37 cellular contexts compared by ENCODE assay signal in the genomic region with DNA sequence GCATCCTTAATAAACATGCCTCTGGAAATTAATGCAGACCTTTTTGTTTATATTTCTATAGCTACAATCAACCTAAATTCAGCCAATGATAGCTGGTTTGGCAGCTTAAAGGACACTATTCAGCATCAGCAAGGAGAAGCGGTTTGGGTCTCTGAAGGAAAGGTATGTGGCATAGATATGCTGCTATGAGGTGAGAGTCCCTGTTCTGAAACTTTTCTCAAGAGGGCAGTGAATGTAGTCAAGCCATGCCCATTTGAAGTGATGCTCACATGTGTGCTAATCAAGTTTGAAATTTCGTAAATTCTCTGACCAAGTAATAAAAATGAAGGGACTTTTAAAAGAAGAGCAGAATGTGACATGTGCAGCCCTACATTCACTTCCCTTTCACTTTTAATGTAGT.
DNase-seq lines count a peak whose midpoint lies in the region; ATAC-seq, FAIRE-seq and TF ChIP-seq lines count a peak whose summit lies in the region.
"Had no signal": no experiment of that assay in that cellular context is flagged by ENCODE, and none has a peak within 500 bp of the region (broad histone marks: within the 10 kb centered on the region; RNA-seq: fewer than 3 reads in every experiment).

No MANE protein-coding gene starts in this region.

- H3K4me1 ChIP-seq in HepG2 (ENCODE audit: insufficient read depth, low read length) (no peaks in the 10 kb centered on the region), right lobe of liver (no peaks in the 10 kb centered on the region), K562 (replicated peaks in 1 of 2; ENCODE audit: control insufficient read depth in 2 of 2, insufficient read depth in 2 of 2, low read length in 2 of 2) (no peaks in the 10 kb centered on the region)
- H3K4me1 ChIP-seq: A549; BE2C; BLaER1; BLaER1 treated with 17β-estradiol and CSF1 and Interleukin-3, amounts not matched to agents 10 nM and 100 nM; Caco-2 had no signal

- DNase-seq in HepG2 (ENCODE audit: low spot score) (no peak), right lobe of liver (no peak), H54 (ENCODE audit: insufficient read length, low spot score) (no peak), K562 (ENCODE audit: extremely low read depth in 1 of 4, low spot score in 3 of 4) (no peak), endothelial cell (ENCODE audit: low spot score) (no peak), GOT3 (lab: John Stamatoyannopoulos, UW) (no peak)
- DNase-seq in stimulated activated CD4-positive, alpha-beta T cell treated with anti-CD3 and anti-CD28 coated beads, Interleukin-4, amount 100 ng/mL, for 24 hours, result no peak
- DNase-seq: 8988T; ACHN; AML-193; BE2C; C1 segment of cervical spinal cord; Caco-2; Calu3; CD4-positive, alpha-beta memory T cell; CD4-positive, alpha-beta T cell; CD4-positive, CD25-positive, alpha-beta regulatory T cell; CD8-positive, alpha-beta memory T cell; CD8-positive, alpha-beta T cell; COR-L47; DMS 273 treated with DMSO at 0.1 percent for 48 hours; DMS153; DMS53; DMS79; DMS79 treated with DMSO at 0.1 percent for 48 hours; DND-41; EL had no signal

- H3K4me3 ChIP-seq in HepG2 (replicated peaks in 1 of 3; ENCODE audit: insufficient read depth in 1 of 3, low read depth in 2 of 3, low read length in 3 of 3) (no peak overlapping the region), right lobe of liver (no peak overlapping the region), K562 (no peak overlapping the region)
- H3K4me3 ChIP-seq: A549; BLaER1; BLaER1 treated with 17β-estradiol and CSF1 and Interleukin-3, amounts not matched to agents 10 nM and 100 nM had no signal

- H3K9me3 Mint-ChIP-seq in endothelial cell (ENCODE audit: unreplicated experiment), result no peaks in the 10 kb centered on the region
- H3K9me3 Mint-ChIP-seq: CD14-positive monocyte; CD4-positive, alpha-beta memory T cell; CD4-positive, alpha-beta T cell; CD4-positive, CD25-positive, alpha-beta regulatory T cell; CD8-positive, alpha-beta memory T cell; CD8-positive, alpha-beta T cell had no signal

- ATAC-seq in HepG2 (no peak), right lobe of liver (no peak), K562 (no peak), HG03095 (IDR thresholded peaks at IDR 0.05; ENCODE audit: unreplicated experiment) (no peak)
- ATAC-seq: A549; CD8-positive, alpha-beta T cell had no signal

- in situ Hi-C loops in HepG2 (cut with HindIII; ENCODE audit: extremely low pct_ligation_motif_present, low pct_unique_long_range_greater_than_20kb), result no loop called here
- in situ Hi-C loops in K562 (cut with MboI), result no loop called here

- H3K27ac ChIP-seq in HepG2 (ENCODE audit: extremely low read length, insufficient read depth, low read length) (no peak overlapping the region), right lobe of liver (no peak overlapping the region), K562 (ENCODE audit: extremely low read depth, low read depth, low read length) (no peak overlapping the region)
- H3K27ac ChIP-seq: 22Rv1; A549; BLaER1; BLaER1 treated with 17β-estradiol and CSF1 and Interleukin-3, amounts not matched to agents 10 nM and 100 nM; C4-2B had no signal

- H3K36me3 Mint-ChIP-seq in endothelial cell (ENCODE audit: low read depth, unreplicated experiment), result peaks cover 48% of the 10 kb centered on the region

- no peak for TF ChIP-seq POLR2A in HepG2 (IDR thresholded peaks at IDR 0.05; ENCODE audit: insufficient read depth in 1 of 2, low read depth in 2 of 2, low read length in 2 of 2)
- TF ChIP-seq POLR2A in right lobe of liver (IDR thresholded peaks at IDR 0.05), result no peak
- TF ChIP-seq POLR2A in H54 (IDR thresholded peaks at IDR 0.05; ENCODE audit: low read depth, low read length), result no peak
- TF ChIP-seq POLR2A in K562 (conservative IDR thresholded peaks at IDR 0.05), result no peak

- TF ChIP-seq RAD21 in HepG2 (CRISPR knock-in tag; IDR thresholded peaks at IDR 0.05) (no peak), K562 (CRISPR knock-in tag; conservative IDR thresholded peaks at IDR 0.05 in 1 of 2, IDR thresholded peaks at IDR 0.05 in 1 of 2) (no peak)

- H3K9me1 ChIP-seq in K562 (ENCODE audit: control insufficient read depth, insufficient read depth, low read length), result no peaks in the 10 kb centered on the region

- BruUV-seq in HepG2 (replicated peaks; lab: Mats Ljungman, UMichigan) (no TSS peak), K562 (replicated peaks; lab: Mats Ljungman, UMichigan) (no TSS peak)

- no peaks in the 10 kb centered on the region for H3K27me3 ChIP-seq in HepG2 (ENCODE audit: control insufficient read depth in 1 of 2, insufficient read depth in 2 of 2, low read length in 2 of 2)
- H3K27me3 ChIP-seq in right lobe of liver, result no peaks in the 10 kb centered on the region
- H3K27me3 ChIP-seq in K562 (ENCODE audit: control insufficient read depth in 2 of 2, insufficient read depth in 2 of 2, low read length in 2 of 2), result no peaks in the 10 kb centered on the region
- H3K27me3 ChIP-seq: BE2C; BLaER1; BLaER1 treated with 17β-estradiol and CSF1 and Interleukin-3, amounts not matched to agents 10 nM and 100 nM had no signal

- 99% methylated on average over 2 of the region's 2 CpGs for WGBS in HepG2 (ENCODE audit: low lambda C conversion rate)
- 95% methylated on average over 2 of the region's 2 CpGs for WGBS in right lobe of liver (ENCODE audit: insufficient coverage, low coverage, low lambda C conversion rate, missing lambda C conversion rate)
- WGBS in K562 (ENCODE audit: insufficient coverage, low coverage, missing lambda C conversion rate), result 85% methylated on average over 2 of the region's 2 CpGs

- no peak for TF ChIP-seq EP300 in HepG2 (IDR thresholded peaks at IDR 0.05; ENCODE audit: low read depth in 2 of 2, low read length in 2 of 2)
- TF ChIP-seq EP300 in HepG2 (CRISPR knock-in tag; IDR thresholded peaks at IDR 0.05; ENCODE audit: borderline replicate concordance), result no peak
- TF ChIP-seq EP300 in K562 (IDR thresholded peaks at IDR 0.05; ENCODE audit: low read length), result no peak

- FAIRE-seq in HepG2 (lab: Jason Lieb, UNC) (no peak), H54 (lab: Jason Lieb, UNC) (peak; percentile 38), K562 (lab: Jason Lieb, UNC) (no peak)
- FAIRE-seq: A204.1, A549, D721Med had no signal

- H3K9ac ChIP-seq in HepG2 (ENCODE audit: insufficient read depth, low read depth, low read length) (no peak overlapping the region), K562 (ENCODE audit: insufficient read depth in 1 of 2, low read depth in 2 of 2, low read length in 2 of 2) (no peak overlapping the region)
- H3K9ac ChIP-seq: BLaER1; BLaER1 treated with 17β-estradiol and CSF1 and Interleukin-3, amounts not matched to agents 10 nM and 100 nM had no signal

- no peak for TF ChIP-seq CTCF in HepG2 (CRISPR knock-in tag; IDR thresholded peaks at IDR 0.05)
- no peak for TF ChIP-seq CTCF in right lobe of liver (IDR thresholded peaks at IDR 0.05)
- no peak for TF ChIP-seq CTCF in K562 (IDR thresholded peaks at IDR 0.05 in 2 of 3, conservative IDR thresholded peaks at IDR 0.05 in 1 of 3; ENCODE audit: insufficient read depth in 2 of 3, low read depth in 1 of 3, low read length in 3 of 3)
- no peak for TF ChIP-seq CTCF in endothelial cell (IDR thresholded peaks at IDR 0.05; ENCODE audit: unreplicated experiment)

- H3K79me2 ChIP-seq in HepG2 (ENCODE audit: insufficient read depth, low read length), result no peaks in the 10 kb centered on the region
- no peaks in the 10 kb centered on the region for H3K79me2 ChIP-seq in K562 (ENCODE audit: control insufficient read depth, insufficient read depth, low read length)

- peaks cover 13% of the 10 kb centered on the region for H3K4me1 Mint-ChIP-seq in endothelial cell (ENCODE audit: unreplicated experiment)
- H3K4me1 Mint-ChIP-seq: B cell; CD14-positive monocyte; CD4-positive, alpha-beta memory T cell; CD8-positive, alpha-beta memory T cell had no signal

- H4K20me1 ChIP-seq in HepG2 (ENCODE audit: insufficient read depth, low read length) (no peaks in the 10 kb centered on the region; the same call in 1 of the 2 replicates), K562 (replicated peaks; ENCODE audit: control insufficient read depth, insufficient read depth, low read length) (no peaks in the 10 kb centered on the region)
- H4K20me1 ChIP-seq: BLaER1; BLaER1 treated with 17β-estradiol and CSF1 and Interleukin-3, amounts not matched to agents 10 nM and 100 nM had no signal

- H3K9me3 ChIP-seq in HepG2 (ENCODE audit: low read length) (no peaks in the 10 kb centered on the region), right lobe of liver (no peaks in the 10 kb centered on the region), K562 (replicated peaks; ENCODE audit: control insufficient read depth, insufficient read depth, low read depth, low read length) (no peaks in the 10 kb centered on the region)
- H3K9me3 ChIP-seq: A549; BE2C; BLaER1; BLaER1 treated with 17β-estradiol and CSF1 and Interleukin-3, amounts not matched to agents 10 nM and 100 nM; Caco-2 had no signal

- POLR2A ChIA-PET in HepG2 (lab: Yijun Ruan, JAX) (no interaction called here), K562 (lab: Yijun Ruan, JAX) (interaction anchor here (1.8 kb wide), 1 partner anchor 8 kb away, joined by 4 read pairs; no protein-coding TSS in a partner anchor)

- H3K27me3 Mint-ChIP-seq in endothelial cell (ENCODE audit: unreplicated experiment), result peaks cover 4% of the 10 kb centered on the region
- H3K27me3 Mint-ChIP-seq: B cell; CD4-positive, alpha-beta memory T cell; CD4-positive, alpha-beta T cell; CD4-positive, CD25-positive, alpha-beta regulatory T cell; CD8-positive, alpha-beta memory T cell had no signal

- CTCF ChIA-PET in HepG2 (lab: Yijun Ruan, JAX; ENCODE audit: low intra/inter-chr PET ratio, low total read pairs), result no interaction called here
- CTCF ChIA-PET in K562 (lab: Yijun Ruan, JAX; ENCODE audit: low intra/inter-chr PET ratio), result no interaction called here

- peaks cover 33 to 92% of the 10 kb centered on the region in 2 experiments for H3K36me3 ChIP-seq in HepG2 (replicated peaks in 1 of 2; ENCODE audit: control insufficient read depth in 1 of 2, insufficient read depth in 2 of 2, low read length in 2 of 2)
- H3K36me3 ChIP-seq in right lobe of liver, result peaks cover 6 to 73% (median 29%) of the 10 kb centered on the region in 4 donors
- peaks cover 20% of the 10 kb centered on the region; the same call in 2 of the 3 replicates for H3K36me3 ChIP-seq in K562 (ENCODE audit: control insufficient read depth, insufficient read depth, low read length)

- H2AFZ ChIP-seq in HepG2 (ENCODE audit: low read length) (no peak overlapping the region), K562 (ENCODE audit: low read depth, low read length) (no peak overlapping the region)

- peak overlapping the region; percentile 72 for H3K4me3 Mint-ChIP-seq in endothelial cell (ENCODE audit: unreplicated experiment)
- H3K4me3 Mint-ChIP-seq: B cell; CD14-positive monocyte; CD4-positive, alpha-beta memory T cell; CD4-positive, alpha-beta T cell; CD4-positive, CD25-positive, alpha-beta regulatory T cell; CD8-positive, alpha-beta memory T cell; CD8-positive, alpha-beta T cell had no signal

- intact Hi-C loops in HepG2 (cut with micrococcal nuclease; ENCODE audit: unreplicated experiment), result no loop called here
- intact Hi-C loops in right lobe of liver (cut with DNase I), result no loop called here
- intact Hi-C loops in K562 (cut with micrococcal nuclease), result no loop called here

- no peak overlapping the region for H3K27ac Mint-ChIP-seq in endothelial cell (ENCODE audit: unreplicated experiment)
- H3K27ac Mint-ChIP-seq: B cell; CD4-positive, alpha-beta memory T cell; CD4-positive, alpha-beta T cell; CD4-positive, CD25-positive, alpha-beta regulatory T cell; CD8-positive, alpha-beta T cell had no signal

- H3K4me2 ChIP-seq in HepG2 (ENCODE audit: low read depth, low read length), result no peak overlapping the region
- H3K4me2 ChIP-seq in K562 (ENCODE audit: insufficient read depth, low read length), result no peak overlapping the region
- H3K4me2 ChIP-seq: A549; BLaER1; BLaER1 treated with 17β-estradiol and CSF1 and Interleukin-3, amounts not matched to agents 10 nM and 100 nM had no signal
